Comparison of ENCODE assay signal across 21 cellular contexts in the genomic region with DNA sequence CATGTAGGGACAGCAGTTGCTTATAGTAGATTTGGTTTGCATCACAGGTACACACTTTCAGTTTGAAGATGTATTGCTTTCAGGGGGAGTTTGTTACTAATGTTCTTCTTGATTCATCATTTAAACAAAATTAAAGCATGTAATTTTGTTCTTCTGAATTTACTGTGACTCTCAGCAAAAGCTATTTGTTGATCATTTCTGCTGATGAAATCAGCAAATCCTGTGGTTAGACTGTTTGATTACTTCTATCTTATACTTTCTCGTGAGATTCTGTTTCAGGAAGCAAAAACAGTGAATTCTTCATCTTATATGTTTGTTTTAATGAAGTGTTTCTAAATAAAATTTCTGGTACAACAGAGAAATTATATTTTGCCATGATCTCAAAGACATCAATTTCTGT.
"Had no signal": no experiment of that assay in that cellular context is flagged by ENCODE, and none has a peak within 500 bp of the region (broad histone marks: within the 10 kb centered on the region; RNA-seq: fewer than 3 reads in every experiment).

No MANE protein-coding gene starts in this region.

- H3K9me3 ChIP-seq: ovary, right lobe of liver, tibial nerve, uterus had no signal

- H3K27me3 ChIP-seq: ovary, right atrium auricular region, right lobe of liver, tibial nerve, uterus had no signal

- H3K27ac ChIP-seq: left ventricle myocardium inferior, ovary, right atrium auricular region, right lobe of liver, tibial nerve, uterus had no signal

- H3K4me1 ChIP-seq: left ventricle myocardium inferior, right atrium auricular region, right lobe of liver, uterus had no signal

- H3K36me3 ChIP-seq: left ventricle myocardium inferior, ovary, right atrium auricular region, right lobe of liver, tibial nerve, uterus had no signal

- FAIRE-seq: kidney had no signal

- DNase-seq: kidney; left colon; left ventricle myocardium inferior; mesendoderm; naive B cell; natural killer cell; ovary; right lobe of liver; stimulated activated CD4-positive, alpha-beta T cell treated with anti-CD3 and anti-CD28 coated beads, Interleukin-1b, Interleukin-23, amount 100 ng/mL, for 48 hours; stimulated activated CD4-positive, alpha-beta T cell treated with anti-CD3 and anti-CD28 coated beads, Interleukin-2, amount 100 ng/mL, for 48 hours; stimulated activated CD4-positive, alpha-beta T cell treated with anti-CD3 and anti-CD28 coated beads, Interleukin-4, amount 100 ng/mL, for 4 hours; stimulated activated CD8-positive, alpha-beta memory T cell treated with anti-CD3 and anti-CD28 coated beads, Interleukin-4, amount 100 ng/mL, for 48 hours; stimulated activated naive CD4-positive, alpha-beta T cell treated with Interleukin-2 at 50 U/mL for 16 hours; stimulated activated naive CD8-positive, alpha-beta T cell treated with anti-CD3 and anti-CD28 coated beads, Interleukin-15, amount 100 ng/mL, for 72 hours; substantia nigra; uterus had no signal

- H3K4me2 ChIP-seq: smooth muscle cell had no signal

- ATAC-seq: left colon; natural killer cell; stimulated activated memory B cell treated with anti-CD40 and anti-IgM and Interleukin-4, amounts not matched to agents 10 μg/mL and 1 μg/mL and 100 μg/mL, for 72 hours; stimulated activated naive CD8-positive, alpha-beta T cell treated with anti-CD3 and anti-CD28 coated beads, Interleukin-15, amount 100 ng/mL, for 72 hours had no signal

- H3K4me3 ChIP-seq: left ventricle myocardium inferior, lung, ovary, right atrium auricular region, right lobe of liver, smooth muscle cell, tibial nerve, uterus had no signal
